1 cellular context compared by ENCODE assay signal in genomic region chr20:17661121-17661744, GRCh38.
TF ChIP-seq lines count a peak whose summit lies in the region.

No MANE protein-coding gene starts in this region.

TF ChIP-seq in SK-N-SH, 30 proteins besides CTCF, POLR2A, EP300 and RAD21 (continued from another document):
- no peak for TF ChIP-seq REST (IDR thresholded peaks at IDR 0.05; ENCODE audit: low read depth, low read length)
- no peak for TF ChIP-seq EZH2phosphoT487 (IDR thresholded peaks at IDR 0.05; ENCODE audit: borderline replicate concordance, low read depth)
- TF ChIP-seq MEF2A (IDR thresholded peaks at IDR 0.05; ENCODE audit: borderline replicate concordance, low read depth), result no peak
- TF ChIP-seq NFIC (IDR thresholded peaks at IDR 0.05; ENCODE audit: borderline replicate concordance), result no peak
